ENCODE assay signal across 18 cellular contexts in genomic region chr6:130029163-130029562, GRCh38. TPM values are rescaled to one million over a fixed set of nuclear protein-coding genes. Genes with fewer than 3 reads are reported as not detected.
DNase-seq lines count a peak whose midpoint lies in the region; ATAC-seq and TF ChIP-seq lines count a peak whose summit lies in the region.
"Had no signal": no experiment of that assay in that cellular context is flagged by ENCODE, and none has a peak within 500 bp of the region (broad histone marks: within the 10 kb centered on the region; RNA-seq: fewer than 3 reads in every experiment).

No MANE protein-coding gene starts in this region.

- CTCF ChIA-PET in activated CD8-positive, alpha-beta T cell treated with anti-CD3 and anti-CD28 coated beads for 36 hours (lab: Charles Lee) = interaction anchor here (8.7 kb wide), 1 partner anchor 7 kb away, joined by 48 read pairs; no protein-coding TSS in a partner anchor

- H3K27ac Mint-ChIP-seq in activated CD8-positive, alpha-beta T cell treated with anti-CD3 and anti-CD28 coated beads for 36 hours = peak overlapping the region; percentile 85
- H3K27ac Mint-ChIP-seq: GM23338, nephron, WTC11 had no signal

- peak overlapping the region; percentile 51 for H3K4me3 Mint-ChIP-seq in activated CD8-positive, alpha-beta T cell treated with anti-CD3 and anti-CD28 coated beads for 36 hours
- H3K4me3 Mint-ChIP-seq: GM23338, nephron, WTC11 had no signal

- intact Hi-C loops in activated CD8-positive, alpha-beta T cell treated with anti-CD3 and anti-CD28 coated beads for 36 hours (cut with micrococcal nuclease) = loop anchor here (5.0 to 10.0 kb wide), 2 partner anchors 108 to 534 kb away; no protein-coding TSS in a partner anchor

- no peaks in the 10 kb centered on the region for H3K9me3 Mint-ChIP-seq in activated CD8-positive, alpha-beta T cell treated with anti-CD3 and anti-CD28 coated beads for 36 hours
- H3K9me3 Mint-ChIP-seq: GM23338, nephron, WTC11 had no signal

- peak; percentile 29 for DNase-seq in stimulated activated CD4-positive, alpha-beta T cell treated with anti-CD3 and anti-CD28 coated beads, Interleukin-4, amount 100 ng/mL, for 24 hours
- DNase-seq in stimulated activated CD4-positive, alpha-beta T cell treated with anti-CD3 and anti-CD28 coated beads, Interleukin-4, amount 100 ng/mL, for 1 hour = no peak
- peak; percentile 57 for DNase-seq in activated CD8-positive, alpha-beta T cell treated with anti-CD3 and anti-CD28 coated beads for 36 hours
- DNase-seq in effector CD8-positive, alpha-beta T cell (lab: John Stamatoyannopoulos, UW) = peak; percentile 2
- DNase-seq in NCI-H446 treated with DMSO at 0.1 percent for 48 hours (lab: John Stamatoyannopoulos, UW) = no peak
- DNase-seq in HUDEP-2 (lab: John Stamatoyannopoulos, UW; ENCODE audit: unreplicated experiment in 76 of 76) = no peak
- no peak for DNase-seq in NCI-H2081 treated with DMSO at 0.1 percent for 48 hours (lab: John Stamatoyannopoulos, UW)
- DNase-seq: brain microvascular endothelial cell, Calu3, Kasumi-1, lower lobe of right lung, NCI-H1417, SW 1271 had no signal

- no peak for TF ChIP-seq CTCF in activated CD8-positive, alpha-beta T cell treated with anti-CD3 and anti-CD28 coated beads for 36 hours (IDR thresholded peaks at IDR 0.05)

- H3K27me3 Mint-ChIP-seq in activated CD8-positive, alpha-beta T cell treated with anti-CD3 and anti-CD28 coated beads for 36 hours = no peaks in the 10 kb centered on the region

- H3K36me3 Mint-ChIP-seq in activated CD8-positive, alpha-beta T cell treated with anti-CD3 and anti-CD28 coated beads for 36 hours (ENCODE audit: low read depth) = peaks cover 27% of the 10 kb centered on the region

- peaks cover 78% of the 10 kb centered on the region for H3K4me1 Mint-ChIP-seq in activated CD8-positive, alpha-beta T cell treated with anti-CD3 and anti-CD28 coated beads for 36 hours (ENCODE audit: low read depth)
- H3K4me1 Mint-ChIP-seq: nephron had no signal

- peak; percentile 69 for ATAC-seq in activated CD8-positive, alpha-beta T cell treated with anti-CD3 and anti-CD28 coated beads for 36 hours
- ATAC-seq in GM18907 (IDR thresholded peaks at IDR 0.05; ENCODE audit: unreplicated experiment) = no peak
- ATAC-seq: GM12878, GM23338, lower lobe of right lung, WTC11 had no signal

- POLR2A ChIA-PET in activated CD8-positive, alpha-beta T cell treated with anti-CD3 and anti-CD28 coated beads for 36 hours (lab: Charles Lee) = interaction anchor here (0.8 to 0.9 kb wide), 2 partner anchors 10 to 351 kb away, joined by 3 read pairs; no protein-coding TSS in a partner anchor

RNA-seq across cellular contexts. Expression of gene L3MBTL3, which starts 10.8 kb away (rescaled TPM):
- 10 to 100 TPM; 13.5 to 14.9 TPM for total RNA-seq in activated CD8-positive, alpha-beta T cell treated with anti-CD3 and anti-CD28 coated beads for 36 hours

Comparison
In these comparisons a context has a peak if more than half of its experiments do, and no peak if none do; other contexts are left out.
1. DNase-seq: peak in stimulated activated CD4-positive, alpha-beta T cell treated with anti-CD3 and anti-CD28 coated beads, Interleukin-4, amount 100 ng/mL, for 24 hours (single experiment), activated CD8-positive, alpha-beta T cell treated with anti-CD3 and anti-CD28 coated beads for 36 hours (single experiment) and effector CD8-positive, alpha-beta T cell (single experiment); none in stimulated activated CD4-positive, alpha-beta T cell treated with anti-CD3 and anti-CD28 coated beads, Interleukin-4, amount 100 ng/mL, for 1 hour (single experiment), NCI-H446 treated with DMSO at 0.1 percent for 48 hours (single experiment), HUDEP-2 (0 of 76) and NCI-H2081 treated with DMSO at 0.1 percent for 48 hours (single experiment).